8 cellular contexts compared by ENCODE assay signal in the genomic region with DNA sequence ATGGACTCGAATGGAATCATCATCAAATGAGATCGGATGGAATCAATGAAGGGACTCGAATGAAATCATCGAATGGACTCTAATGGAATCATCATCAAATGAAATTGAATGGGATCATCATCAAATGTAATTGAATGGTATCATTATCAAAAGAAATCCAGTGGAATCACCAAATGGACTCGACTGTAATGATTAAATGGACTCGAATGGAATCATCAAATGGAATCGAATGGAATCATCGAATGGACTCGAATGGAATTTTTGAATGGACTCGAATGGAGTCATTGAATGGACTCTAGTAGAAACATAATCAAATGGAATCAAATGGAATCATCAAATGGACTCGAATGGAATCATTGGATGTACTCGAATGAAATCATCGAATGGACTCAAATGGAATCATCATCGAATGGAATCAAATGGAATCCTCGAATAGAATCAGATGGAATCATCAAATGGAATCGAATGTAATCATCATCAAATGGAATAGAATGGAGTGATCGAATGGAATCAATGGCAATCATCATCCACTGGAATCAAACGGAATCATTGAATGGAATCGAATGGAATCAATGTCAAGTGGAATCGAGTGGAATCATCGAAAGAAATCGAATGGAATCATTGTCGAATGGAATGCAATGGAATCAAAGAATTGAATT.
DNase-seq lines count a peak whose midpoint lies in the region; ATAC-seq, FAIRE-seq and TF ChIP-seq lines count a peak whose summit lies in the region.
"Not testable (repeated sequence)": the region's sequence is repeated elsewhere in the genome, so short reads cannot be mapped to it uniquely, and the experiment has no call there.

No MANE protein-coding gene starts in this region.

- TF ChIP-seq CTCF in type B pancreatic cell (conservative IDR thresholded peaks at IDR 0.05): not testable (repeated sequence)

- H3K4me1 Mint-ChIP-seq in activated naive CD8-positive, alpha-beta T cell treated with anti-CD3 and anti-CD28 coated beads, Interleukin-2, amount 50 U/mL, for 24 hours; natural killer cell treated with Interleukin-12 subunit alpha and Interleukin-12 subunit beta and Interleukin-15 and Interleukin-18, amount 100 ng/mL, for 72 hours (ENCODE audit: low read depth in 2 of 2); type B pancreatic cell (ENCODE audit: unreplicated experiment): not testable (repeated sequence)

- not testable (repeated sequence) for H3K27ac Mint-ChIP-seq in activated naive CD8-positive, alpha-beta T cell treated with anti-CD3 and anti-CD28 coated beads, Interleukin-2, amount 50 U/mL, for 24 hours; natural killer cell treated with Interleukin-12 subunit alpha and Interleukin-12 subunit beta and Interleukin-15 and Interleukin-18, amount 100 ng/mL, for 72 hours; type B pancreatic cell

- FAIRE-seq in RCC 7860 (lab: Jason Lieb, UNC): not testable (repeated sequence)

- ATAC-seq in GM18511 (IDR thresholded peaks at IDR 0.05; ENCODE audit: unreplicated experiment) (peak; percentile 4), GM21529 (IDR thresholded peaks at IDR 0.05; ENCODE audit: unreplicated experiment) (peak; percentile 6), HG03045 (IDR thresholded peaks at IDR 0.05; ENCODE audit: unreplicated experiment) (peak; percentile 4), Right ventricle myocardium inferior (peak; percentile 6)
- ATAC-seq in activated naive CD8-positive, alpha-beta T cell treated with anti-CD3 and anti-CD28 coated beads, Interleukin-2, amount 50 U/mL, for 24 hours: peak; percentile 5
- ATAC-seq in natural killer cell treated with Interleukin-12 subunit alpha and Interleukin-12 subunit beta and Interleukin-15 and Interleukin-18, amount 100 ng/mL, for 72 hours: peak; percentile 3 to 4

- H3K4me3 Mint-ChIP-seq in activated naive CD8-positive, alpha-beta T cell treated with anti-CD3 and anti-CD28 coated beads, Interleukin-2, amount 50 U/mL, for 24 hours; natural killer cell treated with Interleukin-12 subunit alpha and Interleukin-12 subunit beta and Interleukin-15 and Interleukin-18, amount 100 ng/mL, for 72 hours; type B pancreatic cell: not testable (repeated sequence)

- intact Hi-C loops in Right ventricle myocardium inferior (cut with DNase I): not testable (repeated sequence)

- H3K36me3 Mint-ChIP-seq in activated naive CD8-positive, alpha-beta T cell treated with anti-CD3 and anti-CD28 coated beads, Interleukin-2, amount 50 U/mL, for 24 hours (ENCODE audit: low read depth): peaks cover 15% of the 10 kb centered on the region
- peaks cover 11% of the 10 kb centered on the region for H3K36me3 Mint-ChIP-seq in natural killer cell treated with Interleukin-12 subunit alpha and Interleukin-12 subunit beta and Interleukin-15 and Interleukin-18, amount 100 ng/mL, for 72 hours
- not testable (repeated sequence) for H3K36me3 Mint-ChIP-seq in type B pancreatic cell

- peak; percentile 7 for DNase-seq in RCC 7860 (ENCODE audit: low spot score)
- peak; percentile 21 for DNase-seq in activated naive CD8-positive, alpha-beta T cell treated with anti-CD3 and anti-CD28 coated beads, Interleukin-2, amount 50 U/mL, for 24 hours
- DNase-seq in Right ventricle myocardium inferior (ENCODE audit: missing footprints): peak; percentile 58
- peak; percentile 95 for DNase-seq in natural killer cell treated with Interleukin-12 subunit alpha and Interleukin-12 subunit beta and Interleukin-15 and Interleukin-18, amount 100 ng/mL, for 72 hours (ENCODE audit: low spot score)
- DNase-seq in type B pancreatic cell (ENCODE audit: extremely low spot score, unreplicated experiment): peak; percentile 95

- not testable (repeated sequence) for H3K27me3 Mint-ChIP-seq in activated naive CD8-positive, alpha-beta T cell treated with anti-CD3 and anti-CD28 coated beads, Interleukin-2, amount 50 U/mL, for 24 hours; natural killer cell treated with Interleukin-12 subunit alpha and Interleukin-12 subunit beta and Interleukin-15 and Interleukin-18, amount 100 ng/mL, for 72 hours; type B pancreatic cell

- H3K9me3 Mint-ChIP-seq in activated naive CD8-positive, alpha-beta T cell treated with anti-CD3 and anti-CD28 coated beads, Interleukin-2, amount 50 U/mL, for 24 hours: peaks cover 18% of the 10 kb centered on the region
- H3K9me3 Mint-ChIP-seq in natural killer cell treated with Interleukin-12 subunit alpha and Interleukin-12 subunit beta and Interleukin-15 and Interleukin-18, amount 100 ng/mL, for 72 hours: peaks cover 15% of the 10 kb centered on the region
- not testable (repeated sequence) for H3K9me3 Mint-ChIP-seq in type B pancreatic cell

Comparison
In these comparisons a context has a peak if more than half of its experiments do, and no peak if none do; other contexts are left out.
1. Peak in every context shown above with its lines: DNase-seq and ATAC-seq.
2. DNase-seq: peak in every context shown above with its lines; median percentile 95 in natural killer cell treated with Interleukin-12 subunit alpha and Interleukin-12 subunit beta and Interleukin-15 and Interleukin-18, amount 100 ng/mL, for 72 hours; 95 in type B pancreatic cell; 58 in Right ventricle myocardium inferior; 21 in activated naive CD8-positive, alpha-beta T cell treated with anti-CD3 and anti-CD28 coated beads, Interleukin-2, amount 50 U/mL, for 24 hours; 7 in RCC 7860.